ENCODE assay signal across 1 cellular context in the genomic region with DNA sequence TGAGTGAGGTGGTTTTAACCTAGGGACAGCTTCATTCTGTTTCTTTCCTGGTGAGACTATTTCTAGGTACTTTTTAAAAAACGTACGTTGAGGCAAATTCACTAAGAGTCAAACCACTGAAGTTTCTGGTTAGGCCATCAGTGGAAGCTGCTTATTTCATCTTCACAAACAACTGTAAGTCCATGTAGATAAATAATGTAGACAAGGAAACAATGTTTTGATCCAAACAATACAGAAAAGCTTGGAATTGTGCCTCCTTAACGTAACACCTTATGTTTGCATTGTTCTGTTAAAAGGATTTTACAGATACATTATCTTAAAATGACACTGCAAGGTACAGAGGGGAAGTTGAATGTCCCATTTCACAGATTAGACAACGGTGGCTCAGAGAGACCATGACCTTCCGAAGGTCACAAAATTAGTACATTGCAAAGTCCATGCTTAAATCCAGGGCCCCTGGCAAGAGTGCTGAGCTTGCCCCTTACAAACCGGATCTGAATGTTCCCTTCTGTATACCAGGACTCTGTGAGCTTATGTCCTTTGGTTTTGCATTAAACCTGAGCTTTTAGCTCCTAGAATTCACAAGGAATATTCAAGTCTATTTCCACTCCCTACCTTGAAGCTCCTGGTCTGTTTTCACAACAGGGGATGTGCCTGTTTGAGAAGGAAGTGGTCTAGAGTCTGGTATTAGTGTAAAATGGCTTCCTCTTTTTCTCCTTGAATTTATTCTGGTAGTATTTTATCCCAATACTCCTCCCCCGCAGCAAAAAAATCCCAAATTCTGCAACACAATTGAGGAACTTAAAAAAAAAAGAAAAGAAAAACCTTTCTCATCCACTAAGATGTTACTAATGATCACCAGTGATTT.
A peak's percentile ranks its signal among the peaks of the same experiment; 100 is the strongest.
TF ChIP-seq lines count a peak whose summit lies in the region.

No MANE protein-coding gene starts in this region.

TF ChIP-seq in K562, 482 proteins besides CTCF, POLR2A, EP300 and RAD21 (continued from another document and continues in another):
- TF ChIP-seq, protein P1, sequence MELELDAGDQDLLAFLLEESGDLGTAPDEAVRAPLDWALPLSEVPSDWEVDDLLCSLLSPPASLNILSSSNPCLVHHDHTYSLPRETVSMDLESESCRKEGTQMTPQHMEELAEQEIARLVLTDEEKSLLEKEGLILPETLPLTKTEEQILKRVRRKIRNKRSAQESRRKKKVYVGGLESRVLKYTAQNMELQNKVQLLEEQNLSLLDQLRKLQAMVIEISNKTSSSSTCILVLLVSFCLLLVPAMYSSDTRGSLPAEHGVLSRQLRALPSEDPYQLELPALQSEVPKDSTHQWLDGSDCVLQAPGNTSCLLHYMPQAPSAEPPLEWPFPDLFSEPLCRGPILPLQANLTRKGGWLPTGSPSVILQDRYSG (tag; conservative IDR thresholded peaks at IDR 0.05; ENCODE audit: low read depth): peak; percentile 42; the same call in 1 of the 2 replicates
- TF ChIP-seq ZNF583 (CRISPR knock-in tag; IDR thresholded peaks at IDR 0.05) (0 out of 2 replicates have a peak, but pooled peaks have one; percentile 35), HDAC2 (IDR thresholded peaks at IDR 0.05) (0 out of 2 replicates have a peak, but pooled peaks have one; percentile 18), GATAD2A (IDR thresholded peaks at IDR 0.05) (0 out of 2 replicates have a peak, but pooled peaks have one; percentile 37), RCOR1 (IDR thresholded peaks at IDR 0.05; ENCODE audit: borderline replicate concordance in 1 of 2, low read depth in 2 of 2, low read length in 2 of 2) (peak in 1 of 2 experiments; percentile 44; a peak in 2 of 4 replicates), ETV1 (tag; conservative IDR thresholded peaks at IDR 0.05; ENCODE audit: low read depth) (peak; percentile 50; the same call in 1 of the 2 replicates), ZNF57 (CRISPR knock-in tag; IDR thresholded peaks at IDR 0.05) (0 out of 2 replicates have a peak, but pooled peaks have one; percentile 14), ZNF174 (CRISPR knock-in tag; IDR thresholded peaks at IDR 0.05) (0 out of 2 replicates have a peak, but pooled peaks have one; percentile 10), POLR3G (IDR thresholded peaks at IDR 0.05; ENCODE audit: extremely low read depth, insufficient read length, insufficient replicate concordance) (no peak), TAF15 (IDR thresholded peaks at IDR 0.05; ENCODE audit: low read depth, low read length) (no peak), KDM1A (IDR thresholded peaks at IDR 0.05) (peak; percentile 75 to 88), ETV5 (CRISPR knock-in tag; IDR thresholded peaks at IDR 0.05; ENCODE audit: low read depth) (peak; percentile 45; the same call in 1 of the 2 replicates), NCOA4 (IDR thresholded peaks at IDR 0.05; ENCODE audit: partially characterized antibody) (no peak), ZNF766 (CRISPR knock-in tag; conservative IDR thresholded peaks at IDR 0.05) (0 out of 2 replicates have a peak, but pooled peaks have one; percentile 40), MAZ (CRISPR knock-in tag; conservative IDR thresholded peaks at IDR 0.05 in 1 of 2, IDR thresholded peaks at IDR 0.05 in 1 of 2) (0 out of 4 replicates have a peak, but pooled peaks of 1 of the 2 experiments have one; percentile 26), MTF1 (CRISPR knock-in tag; IDR thresholded peaks at IDR 0.05; ENCODE audit: borderline replicate concordance) (no peak), HDAC8 (tag; IDR thresholded peaks at IDR 0.05) (no peak), ZSCAN32 (CRISPR knock-in tag; IDR thresholded peaks at IDR 0.05) (peak; percentile 7; the same call in 1 of the 2 replicates), SMAD4 (CRISPR knock-in tag; conservative IDR thresholded peaks at IDR 0.05) (peak; percentile 46; the same call in 1 of the 2 replicates), ZNF707 (CRISPR knock-in tag; conservative IDR thresholded peaks at IDR 0.05) (0 out of 2 replicates have a peak, but pooled peaks have one; percentile 25), ELF2 (CRISPR knock-in tag; IDR thresholded peaks at IDR 0.05) (peak; percentile 60; the same call in 1 of the 2 replicates), NCOA1 (IDR thresholded peaks at IDR 0.05; ENCODE audit: low read depth) (no peak), ZNF24 (IDR thresholded peaks at IDR 0.05) (no peak), CBX3 (IDR thresholded peaks at IDR 0.05; ENCODE audit: borderline replicate concordance in 1 of 2, low read length in 2 of 2) (peak in 1 of 2 experiments; percentile 41; a peak in 1 of 3 replicates), CEBPB (tag; IDR thresholded peaks at IDR 0.05) (0 out of 2 replicates have a peak, but pooled peaks have one; percentile 15), NFXL1 (CRISPR knock-in tag; IDR thresholded peaks at IDR 0.05) (0 out of 2 replicates have a peak, but pooled peaks have one; percentile 31), MEF2D (tag; conservative IDR thresholded peaks at IDR 0.05; ENCODE audit: low read depth) (no peak), STAG1 (CRISPR knock-in tag; IDR thresholded peaks at IDR 0.05; ENCODE audit: borderline replicate concordance) (no peak), EWSR1 (IDR thresholded peaks at IDR 0.05; ENCODE audit: borderline replicate concordance, low read depth, partially characterized antibody) (peak; percentile 13), SOX6 (IDR thresholded peaks at IDR 0.05) (0 out of 2 replicates have a peak, but pooled peaks have one; percentile 43), MYC (IDR thresholded peaks at IDR 0.05; ENCODE audit: low read depth, low read length) (0 out of 2 replicates have a peak, but pooled peaks have one; percentile 6), MYC (CRISPR knock-in tag; IDR thresholded peaks at IDR 0.05; ENCODE audit: borderline replicate concordance, low read depth) (no peak), ZNF175 (CRISPR knock-in tag; IDR thresholded peaks at IDR 0.05; ENCODE audit: low read depth) (0 out of 2 replicates have a peak, but pooled peaks have one; percentile 24), U2AF2 (optimal IDR thresholded peaks at IDR 0.05; ENCODE audit: low read depth, low read length) (no peak), NR2C1 (IDR thresholded peaks at IDR 0.05) (0 out of 2 replicates have a peak, but pooled peaks have one; percentile 11), NR2C1 (tag; IDR thresholded peaks at IDR 0.05) (peak; percentile 53; the same call in 1 of the 2 replicates), POLR2AphosphoS5 (IDR thresholded peaks at IDR 0.05; ENCODE audit: control insufficient read depth, insufficient read depth, low read depth, low read length) (no peak), ARHGAP35 (IDR thresholded peaks at IDR 0.05; ENCODE audit: partially characterized antibody) (no peak), KLF6 (CRISPR knock-in tag; IDR thresholded peaks at IDR 0.05; ENCODE audit: borderline replicate concordance) (peak; percentile 32; the same call in 1 of the 2 replicates), SAFB2 (IDR thresholded peaks at IDR 0.05; ENCODE audit: borderline replicate concordance, low read depth, low read length, severe bottlenecking) (no peak), POLR2AphosphoS2 (IDR thresholded peaks at IDR 0.05; ENCODE audit: low read length) (no peak)
- TF ChIP-seq, protein P2, sequence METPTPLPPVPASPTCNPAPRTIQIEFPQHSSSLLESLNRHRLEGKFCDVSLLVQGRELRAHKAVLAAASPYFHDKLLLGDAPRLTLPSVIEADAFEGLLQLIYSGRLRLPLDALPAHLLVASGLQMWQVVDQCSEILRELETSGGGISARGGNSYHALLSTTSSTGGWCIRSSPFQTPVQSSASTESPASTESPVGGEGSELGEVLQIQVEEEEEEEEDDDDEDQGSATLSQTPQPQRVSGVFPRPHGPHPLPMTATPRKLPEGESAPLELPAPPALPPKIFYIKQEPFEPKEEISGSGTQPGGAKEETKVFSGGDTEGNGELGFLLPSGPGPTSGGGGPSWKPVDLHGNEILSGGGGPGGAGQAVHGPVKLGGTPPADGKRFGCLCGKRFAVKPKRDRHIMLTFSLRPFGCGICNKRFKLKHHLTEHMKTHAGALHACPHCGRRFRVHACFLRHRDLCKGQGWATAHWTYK (CRISPR knock-in tag; IDR thresholded peaks at IDR 0.05): 0 out of 2 replicates have a peak, but pooled peaks have one; percentile 21
- TF ChIP-seq, protein P3, sequence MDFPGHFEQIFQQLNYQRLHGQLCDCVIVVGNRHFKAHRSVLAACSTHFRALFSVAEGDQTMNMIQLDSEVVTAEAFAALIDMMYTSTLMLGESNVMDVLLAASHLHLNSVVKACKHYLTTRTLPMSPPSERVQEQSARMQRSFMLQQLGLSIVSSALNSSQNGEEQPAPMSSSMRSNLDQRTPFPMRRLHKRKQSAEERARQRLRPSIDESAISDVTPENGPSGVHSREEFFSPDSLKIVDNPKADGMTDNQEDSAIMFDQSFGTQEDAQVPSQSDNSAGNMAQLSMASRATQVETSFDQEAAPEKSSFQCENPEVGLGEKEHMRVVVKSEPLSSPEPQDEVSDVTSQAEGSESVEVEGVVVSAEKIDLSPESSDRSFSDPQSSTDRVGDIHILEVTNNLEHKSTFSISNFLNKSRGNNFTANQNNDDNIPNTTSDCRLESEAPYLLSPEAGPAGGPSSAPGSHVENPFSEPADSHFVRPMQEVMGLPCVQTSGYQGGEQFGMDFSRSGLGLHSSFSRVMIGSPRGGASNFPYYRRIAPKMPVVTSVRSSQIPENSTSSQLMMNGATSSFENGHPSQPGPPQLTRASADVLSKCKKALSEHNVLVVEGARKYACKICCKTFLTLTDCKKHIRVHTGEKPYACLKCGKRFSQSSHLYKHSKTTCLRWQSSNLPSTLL (IDR thresholded peaks at IDR 0.05): no peak
- TF ChIP-seq, protein P4, sequence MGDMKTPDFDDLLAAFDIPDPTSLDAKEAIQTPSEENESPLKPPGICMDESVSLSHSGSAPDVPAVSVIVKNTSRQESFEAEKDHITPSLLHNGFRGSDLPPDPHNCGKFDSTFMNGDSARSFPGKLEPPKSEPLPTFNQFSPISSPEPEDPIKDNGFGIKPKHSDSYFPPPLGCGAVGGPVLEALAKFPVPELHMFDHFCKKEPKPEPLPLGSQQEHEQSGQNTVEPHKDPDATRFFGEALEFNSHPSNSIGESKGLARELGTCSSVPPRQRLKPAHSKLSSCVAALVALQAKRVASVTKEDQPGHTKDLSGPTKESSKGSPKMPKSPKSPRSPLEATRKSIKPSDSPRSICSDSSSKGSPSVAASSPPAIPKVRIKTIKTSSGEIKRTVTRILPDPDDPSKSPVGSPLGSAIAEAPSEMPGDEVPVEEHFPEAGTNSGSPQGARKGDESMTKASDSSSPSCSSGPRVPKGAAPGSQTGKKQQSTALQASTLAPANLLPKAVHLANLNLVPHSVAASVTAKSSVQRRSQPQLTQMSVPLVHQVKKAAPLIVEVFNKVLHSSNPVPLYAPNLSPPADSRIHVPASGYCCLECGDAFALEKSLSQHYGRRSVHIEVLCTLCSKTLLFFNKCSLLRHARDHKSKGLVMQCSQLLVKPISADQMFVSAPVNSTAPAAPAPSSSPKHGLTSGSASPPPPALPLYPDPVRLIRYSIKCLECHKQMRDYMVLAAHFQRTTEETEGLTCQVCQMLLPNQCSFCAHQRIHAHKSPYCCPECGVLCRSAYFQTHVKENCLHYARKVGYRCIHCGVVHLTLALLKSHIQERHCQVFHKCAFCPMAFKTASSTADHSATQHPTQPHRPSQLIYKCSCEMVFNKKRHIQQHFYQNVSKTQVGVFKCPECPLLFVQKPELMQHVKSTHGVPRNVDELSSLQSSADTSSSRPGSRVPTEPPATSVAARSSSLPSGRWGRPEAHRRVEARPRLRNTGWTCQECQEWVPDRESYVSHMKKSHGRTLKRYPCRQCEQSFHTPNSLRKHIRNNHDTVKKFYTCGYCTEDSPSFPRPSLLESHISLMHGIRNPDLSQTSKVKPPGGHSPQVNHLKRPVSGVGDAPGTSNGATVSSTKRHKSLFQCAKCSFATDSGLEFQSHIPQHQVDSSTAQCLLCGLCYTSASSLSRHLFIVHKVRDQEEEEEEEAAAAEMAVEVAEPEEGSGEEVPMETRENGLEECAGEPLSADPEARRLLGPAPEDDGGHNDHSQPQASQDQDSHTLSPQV (IDR thresholded peaks at IDR 0.05): 0 out of 2 replicates have a peak, but pooled peaks have one; percentile 4
- TF ChIP-seq, protein P5, sequence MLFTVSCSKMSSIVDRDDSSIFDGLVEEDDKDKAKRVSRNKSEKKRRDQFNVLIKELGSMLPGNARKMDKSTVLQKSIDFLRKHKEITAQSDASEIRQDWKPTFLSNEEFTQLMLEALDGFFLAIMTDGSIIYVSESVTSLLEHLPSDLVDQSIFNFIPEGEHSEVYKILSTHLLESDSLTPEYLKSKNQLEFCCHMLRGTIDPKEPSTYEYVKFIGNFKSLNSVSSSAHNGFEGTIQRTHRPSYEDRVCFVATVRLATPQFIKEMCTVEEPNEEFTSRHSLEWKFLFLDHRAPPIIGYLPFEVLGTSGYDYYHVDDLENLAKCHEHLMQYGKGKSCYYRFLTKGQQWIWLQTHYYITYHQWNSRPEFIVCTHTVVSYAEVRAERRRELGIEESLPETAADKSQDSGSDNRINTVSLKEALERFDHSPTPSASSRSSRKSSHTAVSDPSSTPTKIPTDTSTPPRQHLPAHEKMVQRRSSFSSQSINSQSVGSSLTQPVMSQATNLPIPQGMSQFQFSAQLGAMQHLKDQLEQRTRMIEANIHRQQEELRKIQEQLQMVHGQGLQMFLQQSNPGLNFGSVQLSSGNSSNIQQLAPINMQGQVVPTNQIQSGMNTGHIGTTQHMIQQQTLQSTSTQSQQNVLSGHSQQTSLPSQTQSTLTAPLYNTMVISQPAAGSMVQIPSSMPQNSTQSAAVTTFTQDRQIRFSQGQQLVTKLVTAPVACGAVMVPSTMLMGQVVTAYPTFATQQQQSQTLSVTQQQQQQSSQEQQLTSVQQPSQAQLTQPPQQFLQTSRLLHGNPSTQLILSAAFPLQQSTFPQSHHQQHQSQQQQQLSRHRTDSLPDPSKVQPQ (CRISPR knock-in tag; IDR thresholded peaks at IDR 0.05; ENCODE audit: borderline replicate concordance): 0 out of 2 replicates have a peak, but pooled peaks have one; percentile 48
- TF ChIP-seq, protein P6, sequence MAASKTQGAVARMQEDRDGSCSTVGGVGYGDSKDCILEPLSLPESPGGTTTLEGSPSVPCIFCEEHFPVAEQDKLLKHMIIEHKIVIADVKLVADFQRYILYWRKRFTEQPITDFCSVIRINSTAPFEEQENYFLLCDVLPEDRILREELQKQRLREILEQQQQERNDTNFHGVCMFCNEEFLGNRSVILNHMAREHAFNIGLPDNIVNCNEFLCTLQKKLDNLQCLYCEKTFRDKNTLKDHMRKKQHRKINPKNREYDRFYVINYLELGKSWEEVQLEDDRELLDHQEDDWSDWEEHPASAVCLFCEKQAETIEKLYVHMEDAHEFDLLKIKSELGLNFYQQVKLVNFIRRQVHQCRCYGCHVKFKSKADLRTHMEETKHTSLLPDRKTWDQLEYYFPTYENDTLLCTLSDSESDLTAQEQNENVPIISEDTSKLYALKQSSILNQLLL (CRISPR knock-in tag; IDR thresholded peaks at IDR 0.05; ENCODE audit: borderline replicate concordance): no peak
- TF ChIP-seq, protein P7, sequence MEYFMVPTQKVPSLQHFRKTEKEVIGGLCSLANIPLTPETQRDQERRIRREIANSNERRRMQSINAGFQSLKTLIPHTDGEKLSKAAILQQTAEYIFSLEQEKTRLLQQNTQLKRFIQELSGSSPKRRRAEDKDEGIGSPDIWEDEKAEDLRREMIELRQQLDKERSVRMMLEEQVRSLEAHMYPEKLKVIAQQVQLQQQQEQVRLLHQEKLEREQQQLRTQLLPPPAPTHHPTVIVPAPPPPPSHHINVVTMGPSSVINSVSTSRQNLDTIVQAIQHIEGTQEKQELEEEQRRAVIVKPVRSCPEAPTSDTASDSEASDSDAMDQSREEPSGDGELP (CRISPR knock-in tag; IDR thresholded peaks at IDR 0.05; ENCODE audit: borderline replicate concordance): no peak
- TF ChIP-seq, protein P8, sequence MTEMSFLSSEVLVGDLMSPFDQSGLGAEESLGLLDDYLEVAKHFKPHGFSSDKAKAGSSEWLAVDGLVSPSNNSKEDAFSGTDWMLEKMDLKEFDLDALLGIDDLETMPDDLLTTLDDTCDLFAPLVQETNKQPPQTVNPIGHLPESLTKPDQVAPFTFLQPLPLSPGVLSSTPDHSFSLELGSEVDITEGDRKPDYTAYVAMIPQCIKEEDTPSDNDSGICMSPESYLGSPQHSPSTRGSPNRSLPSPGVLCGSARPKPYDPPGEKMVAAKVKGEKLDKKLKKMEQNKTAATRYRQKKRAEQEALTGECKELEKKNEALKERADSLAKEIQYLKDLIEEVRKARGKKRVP (CRISPR knock-in tag; IDR thresholded peaks at IDR 0.05): peak; percentile 46; the same call in 1 of the 2 replicates
